17 cellular contexts compared by ENCODE assay signal in genomic region chr17:7024402-7024785, GRCh38. TPM values are rescaled to one million over a fixed set of nuclear protein-coding genes. Genes with fewer than 3 reads are reported as not detected.
A peak's percentile ranks its signal among the peaks of the same experiment; 100 is the strongest.
DNase-seq lines count a peak whose midpoint lies in the region; ATAC-seq and TF ChIP-seq lines count a peak whose summit lies in the region.
"Had no signal": no experiment of that assay in that cellular context is flagged by ENCODE, and none has a peak within 500 bp of the region (broad histone marks: within the 10 kb centered on the region; RNA-seq: fewer than 3 reads in every experiment).

No MANE protein-coding gene starts in this region.

- peak overlapping the region; percentile 100 for H3K4me3 Mint-ChIP-seq in endothelial cell (ENCODE audit: unreplicated experiment)

- H3K9me3 Mint-ChIP-seq in endothelial cell (ENCODE audit: unreplicated experiment) = no peaks in the 10 kb centered on the region

- H3K27ac ChIP-seq in upper lobe of left lung = peak overlapping the region in 2 of 4 donors; percentile 41 to 48
- H3K27ac ChIP-seq: HL-60, KMS-11 had no signal

- no peak for ATAC-seq in left cardiac atrium
- ATAC-seq in upper lobe of left lung (ENCODE audit: low FRiP score in 2 of 2) = no peak
- ATAC-seq in stimulated activated naive CD8-positive, alpha-beta T cell treated with anti-CD3 and anti-CD28 coated beads, Interleukin-15, Interleukin-2, amounts not matched to agents 100 U/mL and 50 U/mL, for 24 hours = no peak

- no peak for TF ChIP-seq EP300 in upper lobe of left lung (IDR thresholded peaks at IDR 0.05)

- WGBS in upper lobe of left lung, 2 donors = 52 to 68% methylated on average over 6 to 8 of the region's 8 CpGs

- peak overlapping the region in 3 of 4 donors; percentile 42 to 54 (median 51) for H3K4me3 ChIP-seq in upper lobe of left lung

- peaks cover 84% of the 10 kb centered on the region for H3K4me1 Mint-ChIP-seq in endothelial cell (ENCODE audit: unreplicated experiment)

- TF ChIP-seq CTCF in endothelial cell (IDR thresholded peaks at IDR 0.05; ENCODE audit: unreplicated experiment) (no peak), upper lobe of left lung (IDR thresholded peaks at IDR 0.05) (no peak)

- TF ChIP-seq POLR2A in upper lobe of left lung (IDR thresholded peaks at IDR 0.05) = no peak

- peaks cover 63% of the 10 kb centered on the region for H3K36me3 Mint-ChIP-seq in endothelial cell (ENCODE audit: low read depth, unreplicated experiment)

- no peaks in the 10 kb centered on the region for H3K9me3 ChIP-seq in upper lobe of left lung
- H3K9me3 ChIP-seq: neutrophil, Peyer's patch, tibial nerve had no signal

- peaks cover 35% of the 10 kb centered on the region for H3K27me3 Mint-ChIP-seq in endothelial cell (ENCODE audit: unreplicated experiment)

- H3K36me3 ChIP-seq in upper lobe of left lung = peaks cover 0 to 26% (median 0%) of the 10 kb centered on the region in 4 donors
- H3K36me3 ChIP-seq: neutrophil, Peyer's patch, tibial nerve had no signal

- intact Hi-C loops in cardiac septum (cut with DNase I) (loop anchor here (5.0 kb wide), 1 partner anchor 272 kb away; no protein-coding TSS in a partner anchor), left cardiac atrium (cut with DNase I) (no loop called here)

- no peak overlapping the region for H3K27ac Mint-ChIP-seq in endothelial cell (ENCODE audit: unreplicated experiment)

- DNase-seq in cardiac septum (ENCODE audit: low spot score) (peak; percentile 75), left cardiac atrium (no peak), endothelial cell (ENCODE audit: low spot score) (no peak), upper lobe of left lung (no peak), SHP77 (lab: John Stamatoyannopoulos, UW) (no peak)
- DNase-seq in stimulated activated naive CD8-positive, alpha-beta T cell treated with anti-CD3 and anti-CD28 coated beads, Interleukin-15, Interleukin-2, amounts not matched to agents 100 U/mL and 50 U/mL, for 24 hours = no peak
- DNase-seq: activated effector memory CD4-positive, alpha-beta T cell treated with anti-CD3 and anti-CD28 coated beads, Interleukin-2, amount 50 U/mL, for 16 hours; NCI-H2107; NCI-H748 treated with DMSO at 0.1 percent for 48 hours; stimulated activated CD8-positive, alpha-beta memory T cell treated with anti-CD3 and anti-CD28 coated beads, Interleukin-4, amount 100 ng/mL, for 48 hours had no signal

- H3K4me1 ChIP-seq in upper lobe of left lung = peaks cover 43 to 76% (median 54%) of the 10 kb centered on the region in 4 donors

- H3K27me3 ChIP-seq in upper lobe of left lung = peaks cover 0 to 5% (median 0%) of the 10 kb centered on the region in 4 donors
- H3K27me3 ChIP-seq: Peyer's patch had no signal

RNA-seq across cellular contexts. Expression of gene BCL6B, which starts 1.5 kb away (rescaled TPM):
- total RNA-seq in cardiac septum = 8.8 TPM
- total RNA-seq in left cardiac atrium = 10 to 100 TPM; 14.1 to 19.8 TPM
- 271 TPM for total RNA-seq in endothelial cell (ENCODE audit: unreplicated experiment)
- 10 to 100 TPM in 3 of 6 donors, 1 to 10 TPM in 3; 2.1 to 83.1 (median 9.4) TPM for total RNA-seq in upper lobe of left lung

RNA-seq across cellular contexts. Expression of gene SLC16A13, which starts 11.4 kb away (rescaled TPM):
- total RNA-seq in cardiac septum (0.48 TPM), left cardiac atrium (1 to 10 TPM; 1.2 to 1.8 TPM), endothelial cell (ENCODE audit: unreplicated experiment) (25.8 TPM), upper lobe of left lung (10 to 100 TPM in 4 of 6 donors, 1 to 10 TPM in 2; 2.3 to 26.2 (median 10.7) TPM)

RNA-seq across cellular contexts. Expression of gene RNASEK, which starts 12.0 kb away (rescaled TPM):
- total RNA-seq in cardiac septum (171 TPM), left cardiac atrium (100 to 1,000 TPM; 174 to 198 TPM), endothelial cell (ENCODE audit: unreplicated experiment) (249 TPM), upper lobe of left lung (100 to 1,000 TPM in 5 of 6 donors, 10 to 100 TPM in 1; 85.9 to 304 (median 175) TPM)

RNA-seq across cellular contexts. Expression of gene SLC16A11, which starts 19.5 kb away (rescaled TPM):
- total RNA-seq in cardiac septum (1.1 TPM), left cardiac atrium (1 to 10 TPM; 2.5 to 3.5 TPM), endothelial cell (ENCODE audit: unreplicated experiment) (0.33 TPM), upper lobe of left lung (10 to 100 TPM in 2 of 6 donors, 1 to 10 TPM in 4; 2.7 to 35.0 (median 6.1) TPM)

RNA-seq across cellular contexts. Expression of gene ALOX12, which starts 28.5 kb away (rescaled TPM):
- total RNA-seq in cardiac septum (not detected), left cardiac atrium (under 1 TPM in 1 of 2 donors, not detected in 1; 0.21 TPM), endothelial cell (ENCODE audit: unreplicated experiment) (not detected), upper lobe of left lung (1 to 10 TPM in 2 of 6 donors, under 1 TPM in 4; 0.26 to 3.1 (median 0.46) TPM)
- total RNA-seq: activated CD8-positive, alpha-beta memory T cell treated with anti-CD3 and anti-CD28 coated beads for 36 hours; glomerular endothelial cell; Peyer's patch; tibial nerve had no signal
